Comparison of ENCODE assay signal across 9 cellular contexts in genomic region chr12:99619389-99620158, GRCh38. TPM values are rescaled to one million over a fixed set of nuclear protein-coding genes. Genes with fewer than 3 reads are reported as not detected.
DNase-seq lines count a peak whose midpoint lies in the region; ATAC-seq and TF ChIP-seq lines count a peak whose summit lies in the region.
"Had no signal": no experiment of that assay in that cellular context is flagged by ENCODE, and none has a peak within 500 bp of the region (broad histone marks: within the 10 kb centered on the region; RNA-seq: fewer than 3 reads in every experiment).

No MANE protein-coding gene starts in this region.

- TF ChIP-seq CTCF in DND-41 (IDR thresholded peaks at IDR 0.05; ENCODE audit: borderline replicate concordance, extremely low read depth, low read length, poor library complexity, severe bottlenecking) (peak; percentile 74), OCI-LY3 (IDR thresholded peaks at IDR 0.05; ENCODE audit: low read depth, low read length) (peak; percentile 90), glutamatergic neuron (IDR thresholded peaks at IDR 0.05; ENCODE audit: partially characterized antibody, unreplicated experiment) (peak; percentile 87)

- peaks cover 1% of the 10 kb centered on the region for H3K27me3 Mint-ChIP-seq in glutamatergic neuron (ENCODE audit: unreplicated experiment)
- no peaks in the 10 kb centered on the region for H3K27me3 Mint-ChIP-seq in naive thymus-derived CD8-positive, alpha-beta T cell

- no peak overlapping the region for H3K4me3 ChIP-seq in DND-41 (ENCODE audit: low read depth in 1 of 2, low read length in 2 of 2)
- no peak overlapping the region for H3K4me3 ChIP-seq in OCI-LY3 (ENCODE audit: low read length)
- H3K4me3 ChIP-seq: psoas muscle had no signal

- H3K4me2 ChIP-seq in DND-41 (ENCODE audit: insufficient read depth, low read length) (no peak overlapping the region), OCI-LY3 (ENCODE audit: low read length) (peak overlapping the region; percentile 5; the same call in 1 of the 2 replicates)

- no peaks in the 10 kb centered on the region for H3K9me3 Mint-ChIP-seq in glutamatergic neuron (ENCODE audit: unreplicated experiment)
- peaks cover 3 to 54% (median 20%) of the 10 kb centered on the region in 9 donors for H3K9me3 Mint-ChIP-seq in naive thymus-derived CD8-positive, alpha-beta T cell

- H3K4me3 Mint-ChIP-seq in glutamatergic neuron (ENCODE audit: unreplicated experiment) = no peak overlapping the region
- H3K4me3 Mint-ChIP-seq in naive thymus-derived CD8-positive, alpha-beta T cell = no peak overlapping the region

- no peaks in the 10 kb centered on the region for H3K4me1 Mint-ChIP-seq in glutamatergic neuron (ENCODE audit: low read depth, unreplicated experiment)
- H3K4me1 Mint-ChIP-seq in naive thymus-derived CD8-positive, alpha-beta T cell = no peaks in the 10 kb centered on the region

- no peaks in the 10 kb centered on the region for H3K9me3 ChIP-seq in DND-41 (ENCODE audit: insufficient read depth, low read length, severe bottlenecking)
- peaks cover 5% of the 10 kb centered on the region; the same call in 1 of the 2 replicates for H3K9me3 ChIP-seq in OCI-LY3 (ENCODE audit: insufficient read depth, low read length)

- DNase-seq in DND-41 (peak; percentile 18), glutamatergic neuron (peak; percentile 40), cardiac septum (ENCODE audit: low spot score) (no peak), UCSD-AML1 (lab: John Stamatoyannopoulos, UW; ENCODE audit: unreplicated experiment) (no peak)
- no peak for DNase-seq in naive thymus-derived CD8-positive, alpha-beta T cell
- DNase-seq: psoas muscle had no signal

- intact Hi-C loops in cardiac septum (cut with DNase I) = no loop called here

- ATAC-seq in DND-41 (ENCODE audit: insufficient read depth, low read depth) (peak; percentile 76; the same call in 2 of the 3 replicates), GM18909 (IDR thresholded peaks at IDR 0.05; ENCODE audit: poor library complexity, unreplicated experiment) (peak; percentile 94), HG03064 (IDR thresholded peaks at IDR 0.05; ENCODE audit: low read depth, unreplicated experiment) (peak; percentile 80)
- no peak for ATAC-seq in naive thymus-derived CD8-positive, alpha-beta T cell

- no peak overlapping the region for H3K27ac ChIP-seq in DND-41 (ENCODE audit: low read length)
- 0 out of 2 replicates have a peak overlapping the region, but pooled peaks have one; percentile 2 for H3K27ac ChIP-seq in OCI-LY3 (ENCODE audit: low read length)
- H3K27ac ChIP-seq: psoas muscle had no signal

- no peaks in the 10 kb centered on the region for H4K20me1 ChIP-seq in DND-41 (ENCODE audit: insufficient read depth, low read length)
- H4K20me1 ChIP-seq in OCI-LY3 (ENCODE audit: insufficient read depth, low read length) = no peaks in the 10 kb centered on the region

- no peak overlapping the region for H3K27ac Mint-ChIP-seq in glutamatergic neuron (ENCODE audit: unreplicated experiment)
- no peak overlapping the region for H3K27ac Mint-ChIP-seq in naive thymus-derived CD8-positive, alpha-beta T cell

- H2AFZ ChIP-seq in DND-41 (ENCODE audit: low read depth, low read length) (no peak overlapping the region), OCI-LY3 (ENCODE audit: low read depth, low read length) (peak overlapping the region; percentile 75; the same call in 1 of the 2 replicates)

- POLR2A ChIA-PET in naive thymus-derived CD8-positive, alpha-beta T cell (lab: Charles Lee) = no interaction called here

- H3K79me2 ChIP-seq in DND-41 (ENCODE audit: insufficient read depth, low read length) = no peaks in the 10 kb centered on the region
- no peaks in the 10 kb centered on the region for H3K79me2 ChIP-seq in OCI-LY3 (ENCODE audit: low read length)

- no peaks in the 10 kb centered on the region for H3K36me3 Mint-ChIP-seq in glutamatergic neuron (ENCODE audit: unreplicated experiment)
- H3K36me3 Mint-ChIP-seq in naive thymus-derived CD8-positive, alpha-beta T cell = peaks cover 0 to 16% (median 0%) of the 10 kb centered on the region in 3 donors

- no peaks in the 10 kb centered on the region for H3K36me3 ChIP-seq in DND-41 (ENCODE audit: insufficient read depth, low read length)
- no peaks in the 10 kb centered on the region for H3K36me3 ChIP-seq in OCI-LY3 (replicated peaks; ENCODE audit: low read depth, low read length)

- H3K9ac ChIP-seq in DND-41 (ENCODE audit: low read depth, low read length) (no peak overlapping the region), OCI-LY3 (ENCODE audit: low read length) (peak overlapping the region; percentile 2; the same call in 1 of the 2 replicates)

- H3K4me1 ChIP-seq in DND-41 (ENCODE audit: insufficient read depth, low read length) (no peaks in the 10 kb centered on the region), OCI-LY3 (ENCODE audit: low read length) (peaks cover 6% of the 10 kb centered on the region)
- H3K4me1 ChIP-seq: psoas muscle had no signal

- H3K27me3 ChIP-seq in DND-41 (ENCODE audit: insufficient read depth, low read length, poor library complexity) = no peaks in the 10 kb centered on the region
- H3K27me3 ChIP-seq in OCI-LY3 (ENCODE audit: low read depth, low read length) = no peaks in the 10 kb centered on the region

RNA-seq across cellular contexts. Expression of gene GARIN6, which starts 28.0 kb away (rescaled TPM):
- not detected for total RNA-seq in glutamatergic neuron (ENCODE audit: unreplicated experiment)
- total RNA-seq in naive thymus-derived CD8-positive, alpha-beta T cell = not detected
- not detected for polyA plus RNA-seq in naive thymus-derived CD8-positive, alpha-beta T cell
- not detected for total RNA-seq in cardiac septum
- total RNA-seq: psoas muscle had no signal
- polyA plus RNA-seq: psoas muscle had no signal

Comparison
In these comparisons a context has a peak if more than half of its experiments do, and no peak if none do; other contexts are left out.
1. ATAC-seq: peak in DND-41 (single experiment), GM18909 (single experiment) and HG03064 (single experiment); none in naive thymus-derived CD8-positive, alpha-beta T cell (0 of 2).
2. DNase-seq: peak in DND-41 (single experiment) and glutamatergic neuron (single experiment); none in naive thymus-derived CD8-positive, alpha-beta T cell (0 of 10), cardiac septum (single experiment) and UCSD-AML1 (single experiment).
3. Peak in every context shown above with its lines, with median percentiles within 50 percentile points of each other: CTCF ChIP-seq.